1 cellular context compared by ENCODE assay signal in genomic region chr10:80126876-80127275, GRCh38.
TF ChIP-seq lines count a peak whose summit lies in the region.

No MANE protein-coding gene starts in this region.

TF ChIP-seq in K562, 482 proteins besides CTCF, POLR2A, EP300 and RAD21:
- no peak for TF ChIP-seq ZC3H4 (CRISPR knock-in tag; IDR thresholded peaks at IDR 0.05; ENCODE audit: borderline replicate concordance)
- no peak for TF ChIP-seq ZNF175 (CRISPR knock-in tag; IDR thresholded peaks at IDR 0.05; ENCODE audit: low read depth)
- TF ChIP-seq ZBTB49 (CRISPR knock-in tag; IDR thresholded peaks at IDR 0.05; ENCODE audit: borderline replicate concordance) = no peak
- TF ChIP-seq KAT2B (IDR thresholded peaks at IDR 0.05; ENCODE audit: low read depth, low read length) = no peak
- TF ChIP-seq SMAD3 (CRISPR knock-in tag; conservative IDR thresholded peaks at IDR 0.05) = no peak
- no peak for TF ChIP-seq TRIM25 (IDR thresholded peaks at IDR 0.05; ENCODE audit: borderline replicate concordance)
- no peak for TF ChIP-seq STAT6 (CRISPR knock-in tag; IDR thresholded peaks at IDR 0.05)
- TF ChIP-seq ARID2 (IDR thresholded peaks at IDR 0.05) = no peak
- TF ChIP-seq CBX3 (IDR thresholded peaks at IDR 0.05; ENCODE audit: borderline replicate concordance in 1 of 2, low read length in 2 of 2) = no peak
- no peak for TF ChIP-seq ZNF174 (CRISPR knock-in tag; IDR thresholded peaks at IDR 0.05)
- no peak for TF ChIP-seq ZFP36 (IDR thresholded peaks at IDR 0.05; ENCODE audit: low read depth, low read length, partially characterized antibody)
- TF ChIP-seq ZNF12 (CRISPR knock-in tag; IDR thresholded peaks at IDR 0.05) = no peak
- TF ChIP-seq IRF1 (CRISPR knock-in tag; IDR thresholded peaks at IDR 0.05; ENCODE audit: borderline replicate concordance) = no peak
- no peak for TF ChIP-seq PKNOX1 (IDR thresholded peaks at IDR 0.05)
- TF ChIP-seq ZNF592 (IDR thresholded peaks at IDR 0.05) = no peak
- no peak for TF ChIP-seq TAF7 (tag; IDR thresholded peaks at IDR 0.05)
- TF ChIP-seq AFF1 (IDR thresholded peaks at IDR 0.05; ENCODE audit: low read depth in 1 of 2, partially characterized antibody in 2 of 2) = no peak
- TF ChIP-seq PHTF2 (CRISPR knock-in tag; IDR thresholded peaks at IDR 0.05) = no peak
- TF ChIP-seq ADNP (tag; IDR thresholded peaks at IDR 0.05) = no peak
